20 cellular contexts compared by ENCODE assay signal in the genomic region with DNA sequence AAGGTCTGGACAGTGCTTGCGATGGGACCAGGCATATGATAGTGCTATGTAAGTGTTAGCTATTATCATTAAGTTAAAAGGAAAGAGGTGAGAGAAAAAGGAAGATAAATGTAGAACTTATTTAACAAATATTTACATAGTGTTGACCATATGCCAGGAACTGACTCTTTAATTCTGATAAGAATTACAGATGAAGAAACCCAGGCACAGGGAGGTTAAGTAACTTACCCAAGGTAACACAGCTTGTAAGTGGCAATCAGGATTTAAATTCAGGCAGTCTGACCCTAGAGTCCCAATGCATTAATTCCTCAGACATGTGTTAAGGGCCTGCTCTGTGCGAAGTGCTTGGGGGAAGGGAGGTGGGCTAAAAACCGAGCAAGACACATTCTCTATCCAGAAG. TPM values are rescaled to one million over a fixed set of nuclear protein-coding genes. Genes with fewer than 3 reads are reported as not detected.
"Had no signal": no experiment of that assay in that cellular context is flagged by ENCODE, and none has a peak within 500 bp of the region (broad histone marks: within the 10 kb centered on the region; RNA-seq: fewer than 3 reads in every experiment).

No MANE protein-coding gene starts in this region.

- DNase-seq: activated CD4-positive, alpha-beta T cell treated with anti-CD3 and anti-CD28 coated beads for 36 hours; activated CD8-positive, alpha-beta memory T cell treated with anti-CD3 and anti-CD28 coated beads, Interleukin-2, amount 50 U/mL, for 48 hours; activated CD8-positive, alpha-beta T cell treated with anti-CD3 and anti-CD28 coated beads, Interleukin-2, amount 10 ng/mL, durations not matched to agents 7 days and 5 days; activated naive CD4-positive, alpha-beta T cell treated with anti-CD3 and anti-CD28 coated beads, Interleukin-2, amount 50 U/mL, for 16 hours; activated naive CD8-positive, alpha-beta T cell treated with anti-CD3 and anti-CD28 coated beads, Interleukin-2, amount 10 ng/mL, durations not matched to agents 7 days and 5 days; activated T-cell treated with anti-CD3 and anti-CD28 coated beads, Interleukin-2, amount 50 U/mL, for 1 hour; adrenal gland; anterior cingulate cortex; cerebellar nuclear complex; Karpas-422; NCI-H1105 treated with DMSO at 0.1 percent for 48 hours; NCI-H1436 treated with DMSO at 0.1 percent for 48 hours; NCI-H187 treated with DMSO at 0.1 percent for 48 hours; NCI-H2081 treated with DMSO at 0.1 percent for 48 hours; NCI-H446; NCI-H524; SIG-M5; SK-N-SH; T-helper 1 cell; WERI-Rb-1 had no signal

- H3K4me1 ChIP-seq: adrenal gland had no signal

- H3K4me3 ChIP-seq: adrenal gland had no signal

- H3K27me3 ChIP-seq: adrenal gland had no signal

- H3K9ac ChIP-seq: SK-N-SH had no signal

- H3K36me3 ChIP-seq: adrenal gland, WERI-Rb-1 had no signal

- H3K27ac ChIP-seq: adrenal gland, WERI-Rb-1 had no signal

- H3K9me3 ChIP-seq: adrenal gland, SK-N-SH had no signal

RNA-seq across cellular contexts. Expression of a gene that starts 11.1 kb away (rescaled TPM):
- polyA plus RNA-seq: SK-N-SH had no signal

RNA-seq across cellular contexts. Expression of a gene that starts 23.5 kb away (rescaled TPM):
- polyA plus RNA-seq: SK-N-SH had no signal

RNA-seq across cellular contexts. Expression of a gene that starts 34.8 kb away (rescaled TPM):
- polyA plus RNA-seq: adrenal gland, SK-N-SH had no signal
